8 cellular contexts compared by ENCODE assay signal in genomic region chr17:74213897-74214386, GRCh38. TPM values are rescaled to one million over a fixed set of nuclear protein-coding genes. Genes with fewer than 3 reads are reported as not detected.
DNase-seq lines count a peak whose midpoint lies in the region; ATAC-seq and TF ChIP-seq lines count a peak whose summit lies in the region.

No MANE protein-coding gene starts in this region.

- H3K4me3 ChIP-seq in NB4 (ENCODE audit: low read depth, low read length) (no peak overlapping the region), mononuclear cell (ENCODE audit: low read length) (peak overlapping the region; percentile 41), aorta (ENCODE audit: low read length in 2 of 2) (no peak overlapping the region)

- H3K9me3 ChIP-seq in mononuclear cell (ENCODE audit: low read depth, low read length) (no peaks in the 10 kb centered on the region), aorta (ENCODE audit: control insufficient read depth, low read length) (no peaks in the 10 kb centered on the region)

- 5 to 8% methylated on average over 30 of the region's 30 CpGs for WGBS in aorta, 2 donors

- H3K36me3 Mint-ChIP-seq in Calu3 (ENCODE audit: insufficient read depth, unreplicated experiment): peaks cover 45% of the 10 kb centered on the region

- peaks cover 67% of the 10 kb centered on the region for H3K27me3 Mint-ChIP-seq in Calu3 (ENCODE audit: unreplicated experiment)

- H3K36me3 ChIP-seq in aorta (ENCODE audit: control insufficient read depth in 1 of 2, insufficient read depth in 2 of 2, low read length in 1 of 2): no peaks in the 10 kb centered on the region

- CTCF ChIA-PET in Calu3 (lab: Charles Lee): no interaction called here

- intact Hi-C loops in Calu3 (cut with micrococcal nuclease; ENCODE audit: unreplicated experiment) (loop anchor here (5.0 kb wide), 1 partner anchor 68 kb away; no protein-coding TSS in a partner anchor), aorta (cut with DNase I) (loop anchor here in 1 of 2 donors (5.0 kb wide), 2 partner anchors 153 to 238 kb away; partner anchors contain the start of gene GPR142)

- H3K9me3 Mint-ChIP-seq in Calu3 (ENCODE audit: low read depth, unreplicated experiment): no peaks in the 10 kb centered on the region

- H3K4me1 Mint-ChIP-seq in Calu3 (ENCODE audit: low read depth, unreplicated experiment): peaks cover 8% of the 10 kb centered on the region

- no peak for TF ChIP-seq POLR2A in NB4 (IDR thresholded peaks at IDR 0.05; ENCODE audit: extremely low read depth, insufficient read length)

- H3K27ac ChIP-seq in caudate nucleus (ENCODE audit: low read depth, low read length) (peak overlapping the region; percentile 78), aorta (ENCODE audit: low read depth in 1 of 2, low read length in 2 of 2) (no peak overlapping the region)

- ATAC-seq in aorta (ENCODE audit: low FRiP score): peak; percentile 41

- DNase-seq in Calu3 (no peak), NB4 (ENCODE audit: low read depth) (peak; percentile 63), caudate nucleus (lab: John Stamatoyannopoulos, UW) (peak in 25 of 61 donors; percentile 14 to 64 (median 35)), aorta (peak; percentile 75 to 81), HCEC 1CT (no peak), NCI-H2196 treated with DMSO at 0.1 percent for 48 hours (lab: John Stamatoyannopoulos, UW; ENCODE audit: unreplicated experiment) (no peak), T-helper 9 cell (no peak)

- BruUV-seq in Calu3 (replicated peaks; lab: Mats Ljungman, UMichigan): no TSS peak

- TF ChIP-seq CTCF in Calu3 (IDR thresholded peaks at IDR 0.05; ENCODE audit: unreplicated experiment) (no peak), NB4 (IDR thresholded peaks at IDR 0.05; ENCODE audit: low read depth, low read length) (no peak)

- H3K4me1 ChIP-seq in mononuclear cell (ENCODE audit: insufficient read depth, low read length): peaks cover 58% of the 10 kb centered on the region
- no peaks in the 10 kb centered on the region for H3K4me1 ChIP-seq in aorta (ENCODE audit: control insufficient read depth in 1 of 2, insufficient read depth in 2 of 2, low read length in 2 of 2)

- H3K27ac Mint-ChIP-seq in Calu3 (ENCODE audit: unreplicated experiment): no peak overlapping the region

- H3K4me3 Mint-ChIP-seq in Calu3 (ENCODE audit: low read depth, unreplicated experiment): peak overlapping the region; percentile 70

- no peaks in the 10 kb centered on the region for H3K27me3 ChIP-seq in mononuclear cell (ENCODE audit: insufficient read depth, low read length)
- H3K27me3 ChIP-seq in aorta (ENCODE audit: control insufficient read depth in 1 of 2, insufficient read depth in 2 of 2, low read length in 1 of 2): no peaks in the 10 kb centered on the region

RNA-seq across cellular contexts. Expression of gene TTYH2, which starts 0.6 kb away (rescaled TPM):
- 0.28 and 0.81 TPM in 2 replicates for total RNA-seq in Calu3 (2022)
- 8.5 TPM for total RNA-seq in mononuclear cell
- total RNA-seq in aorta: 10 to 100 TPM in 1 of 2 donors, 1 to 10 TPM in 1; 4.4 to 13.0 TPM
- 1 to 10 TPM; 3.1 to 4.4 TPM for polyA plus RNA-seq in aorta

RNA-seq across cellular contexts. Expression of gene RPL38, which starts 10.5 kb away (rescaled TPM):
- total RNA-seq in Calu3 (2022): 708 and 725 TPM in 2 replicates
- total RNA-seq in mononuclear cell: 976 TPM
- 100 to 1,000 TPM; 597 to 622 TPM for total RNA-seq in aorta
- 1,000 to 10,000 TPM; 1,364 to 2,568 TPM for polyA plus RNA-seq in aorta

Comparison
In these comparisons a context has a peak if more than half of its experiments do, and no peak if none do; other contexts are left out.
1. DNase-seq: peak in NB4 (single experiment) and aorta (2 of 2); none in Calu3 (single experiment), HCEC 1CT (single experiment), NCI-H2196 treated with DMSO at 0.1 percent for 48 hours (single experiment) and T-helper 9 cell (single experiment).